Comparison of ENCODE assay signal across 16 cellular contexts in the genomic region with DNA sequence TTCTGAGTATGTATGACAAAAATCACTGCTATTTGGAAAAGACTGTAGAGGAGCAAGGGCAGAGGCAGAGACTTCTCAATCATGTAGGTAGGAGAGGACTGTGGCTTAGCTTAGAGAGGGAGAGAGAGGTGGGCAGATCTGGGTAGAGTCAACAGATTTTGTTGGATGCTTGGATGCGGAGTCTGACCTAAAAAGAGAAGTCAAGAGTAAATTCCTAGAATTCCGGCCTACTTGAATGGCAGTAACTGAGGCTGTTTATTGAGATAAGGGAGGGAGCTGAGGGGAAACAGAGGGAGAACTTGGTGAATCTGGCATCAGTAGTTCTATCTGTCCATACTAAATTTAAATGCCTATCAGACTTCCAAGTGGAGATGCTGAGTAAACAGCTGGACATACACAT. TPM values are rescaled to one million over a fixed set of nuclear protein-coding genes. Genes with fewer than 3 reads are reported as not detected.
DNase-seq lines count a peak whose midpoint lies in the region; ATAC-seq and TF ChIP-seq lines count a peak whose summit lies in the region.
"Had no signal": no experiment of that assay in that cellular context is flagged by ENCODE, and none has a peak within 500 bp of the region (broad histone marks: within the 10 kb centered on the region; RNA-seq: fewer than 3 reads in every experiment).

No MANE protein-coding gene starts in this region.

- no peaks in the 10 kb centered on the region for H3K79me1 ChIP-seq in mesendoderm (ENCODE audit: low read length)

- CTCF ChIA-PET in activated B cell treated with CpG ODN at 0.5 μM for 24 hours (lab: Charles Lee) = interaction anchor here (1.1 kb wide), 1 partner anchor 12 kb away, joined by 4 read pairs; no protein-coding TSS in a partner anchor

- H3K9ac ChIP-seq in mesendoderm (ENCODE audit: low read length) = no peak overlapping the region

- ATAC-seq in Right ventricle myocardium inferior (no peak), activated B cell treated with CpG ODN at 0.5 μM for 24 hours (ENCODE audit: low read depth) (no peak), upper lobe of right lung (peak; percentile 5), GM21423 (IDR thresholded peaks at IDR 0.05; ENCODE audit: unreplicated experiment) (no peak)

- DNase-seq in left ventricle myocardium inferior (no peak), Right ventricle myocardium inferior (ENCODE audit: missing footprints) (no peak), activated B cell treated with CpG ODN at 0.5 μM for 24 hours (no peak), mesendoderm (peak; percentile 41), upper lobe of right lung (no peak), SJCRH30 (no peak), DMS153 (lab: John Stamatoyannopoulos, UW) (no peak)
- DNase-seq: activated T-cell treated with anti-CD3 and anti-CD28 coated beads, Interleukin-2, amount 50 U/mL, for 24 hours; NCI-H1105 treated with DMSO at 0.1 percent for 48 hours; NCI-H748 treated with DMSO at 0.1 percent for 48 hours; sigmoid colon; uterus had no signal

- intact Hi-C loops in left ventricle myocardium inferior (cut with micrococcal nuclease) (no loop called here), Right ventricle myocardium inferior (cut with DNase I) (no loop called here), activated B cell treated with CpG ODN at 0.5 μM for 24 hours (cut with micrococcal nuclease) (no loop called here), upper lobe of right lung (cut with DNase I) (no loop called here)

- H3K4me3 Mint-ChIP-seq in activated B cell treated with CpG ODN at 0.5 μM for 24 hours = peak overlapping the region; percentile 67
- H3K4me3 Mint-ChIP-seq: activated T-cell treated with anti-CD3 and anti-CD28 coated beads, Interleukin-2, amount 50 U/mL, for 24 hours had no signal

- no peak overlapping the region for H2BK120ac ChIP-seq in mesendoderm (ENCODE audit: low read depth, low read length)

- no peaks in the 10 kb centered on the region for H3K79me2 ChIP-seq in mesendoderm (ENCODE audit: control insufficient read depth, insufficient read depth, low read length)

- POLR2A ChIA-PET in activated B cell treated with CpG ODN at 0.5 μM for 24 hours (lab: Charles Lee) = interaction anchor here (0.8 kb wide), 1 partner anchor 26 kb away, joined by 3 read pairs; no protein-coding TSS in a partner anchor

- H3K4me1 ChIP-seq in left ventricle myocardium inferior = peaks cover 67% of the 10 kb centered on the region
- H3K4me1 ChIP-seq in mesendoderm (ENCODE audit: control insufficient read depth, low read depth, low read length) = no peaks in the 10 kb centered on the region
- peaks cover 33% of the 10 kb centered on the region for H3K4me1 ChIP-seq in upper lobe of right lung
- H3K4me1 ChIP-seq in SJCRH30 = no peaks in the 10 kb centered on the region

- no peaks in the 10 kb centered on the region for H3K36me3 ChIP-seq in left ventricle myocardium inferior
- H3K36me3 ChIP-seq in mesendoderm (ENCODE audit: control insufficient read depth, insufficient read depth, low read length) = no peaks in the 10 kb centered on the region
- no peaks in the 10 kb centered on the region for H3K36me3 ChIP-seq in upper lobe of right lung
- H3K36me3 ChIP-seq in SJCRH30 = peaks cover 18% of the 10 kb centered on the region
- H3K36me3 ChIP-seq: cardiac muscle cell, sigmoid colon, uterus had no signal

- no peak overlapping the region for H3K56ac ChIP-seq in mesendoderm (ENCODE audit: low read length)

- H3K9me3 Mint-ChIP-seq in activated B cell treated with CpG ODN at 0.5 μM for 24 hours = no peaks in the 10 kb centered on the region
- H3K9me3 Mint-ChIP-seq: activated T-cell treated with anti-CD3 and anti-CD28 coated beads, Interleukin-2, amount 50 U/mL, for 24 hours had no signal

- H3K27me3 ChIP-seq in left ventricle myocardium inferior (ENCODE audit: low read depth) = no peaks in the 10 kb centered on the region
- H3K27me3 ChIP-seq in mesendoderm (ENCODE audit: insufficient read depth, low read length, poor library complexity) = no peaks in the 10 kb centered on the region
- H3K27me3 ChIP-seq in upper lobe of right lung = no peaks in the 10 kb centered on the region
- H3K27me3 ChIP-seq in SJCRH30 = no peaks in the 10 kb centered on the region
- H3K27me3 ChIP-seq: cardiac muscle cell, sigmoid colon, uterus had no signal

- H4K5ac ChIP-seq in mesendoderm (ENCODE audit: low read length) = no peak overlapping the region

- H3K27ac ChIP-seq in left ventricle myocardium inferior (replicated peaks) (peak overlapping the region; percentile 65), mesendoderm (ENCODE audit: low read depth, low read length) (no peak overlapping the region), upper lobe of right lung (no peak overlapping the region), SJCRH30 (no peak overlapping the region)
- H3K27ac ChIP-seq: cardiac muscle cell, epithelial cell of prostate had no signal

- H3K4me3 ChIP-seq in left ventricle myocardium inferior (peak overlapping the region; percentile 87), mesendoderm (ENCODE audit: low read length) (no peak overlapping the region), upper lobe of right lung (no peak overlapping the region), SJCRH30 (no peak overlapping the region)
- H3K4me3 ChIP-seq: cardiac muscle cell, mucosa of descending colon, sigmoid colon, uterus had no signal

- H2AK5ac ChIP-seq in mesendoderm (ENCODE audit: low read length) = no peak overlapping the region

- no peak for TF ChIP-seq CTCF in left ventricle myocardium inferior (IDR thresholded peaks at IDR 0.05; ENCODE audit: borderline replicate concordance)
- no peak for TF ChIP-seq CTCF in activated B cell treated with CpG ODN at 0.5 μM for 24 hours (IDR thresholded peaks at IDR 0.05)
- TF ChIP-seq CTCF in upper lobe of right lung (IDR thresholded peaks at IDR 0.05) = no peak

- H4K8ac ChIP-seq in mesendoderm (ENCODE audit: low read depth, low read length) = no peak overlapping the region

- H3K27ac Mint-ChIP-seq in activated B cell treated with CpG ODN at 0.5 μM for 24 hours = peak overlapping the region; percentile 79
- H3K27ac Mint-ChIP-seq: activated T-cell treated with anti-CD3 and anti-CD28 coated beads, Interleukin-2, amount 50 U/mL, for 24 hours had no signal

- no peak overlapping the region for H2BK5ac ChIP-seq in mesendoderm (ENCODE audit: low read length)

- no CpG with 5 or more reads among the region's 2 CpGs for WGBS in mesendoderm (ENCODE audit: extremely low coverage, insufficient coverage, low lambda C conversion rate)

- H3K9me3 ChIP-seq in left ventricle myocardium inferior (replicated peaks) (no peaks in the 10 kb centered on the region), upper lobe of right lung (no peaks in the 10 kb centered on the region), SJCRH30 (replicated peaks) (peaks cover 4% of the 10 kb centered on the region)
- H3K9me3 ChIP-seq: mucosa of descending colon, sigmoid colon, uterus had no signal

- no peak overlapping the region for H3K4me2 ChIP-seq in mesendoderm (ENCODE audit: low read length)

- H3K4ac ChIP-seq in mesendoderm (ENCODE audit: low read depth, low read length) = no peak overlapping the region

- H3K36me3 Mint-ChIP-seq in activated B cell treated with CpG ODN at 0.5 μM for 24 hours (ENCODE audit: low read depth) = peaks cover 4% of the 10 kb centered on the region

- no peaks in the 10 kb centered on the region for H3K27me3 Mint-ChIP-seq in activated B cell treated with CpG ODN at 0.5 μM for 24 hours
- H3K27me3 Mint-ChIP-seq: activated T-cell treated with anti-CD3 and anti-CD28 coated beads, Interleukin-2, amount 50 U/mL, for 24 hours had no signal

- H3K18ac ChIP-seq in mesendoderm (ENCODE audit: low read length) = no peak overlapping the region

- no peak overlapping the region for H3K23ac ChIP-seq in mesendoderm (ENCODE audit: low read length)

- H2BK15ac ChIP-seq in mesendoderm (replicated peaks; ENCODE audit: low read depth) = no peak overlapping the region

- H3K4me1 Mint-ChIP-seq in activated B cell treated with CpG ODN at 0.5 μM for 24 hours = peaks cover 50% of the 10 kb centered on the region

RNA-seq across cellular contexts. Expression of gene TICAM2, which starts 2.4 kb away (rescaled TPM):
- total RNA-seq in left ventricle myocardium inferior (2.3 TPM), Right ventricle myocardium inferior (3.3 TPM), activated B cell treated with CpG ODN at 0.5 μM for 24 hours (12.4 and 13.3 TPM in 2 replicates), upper lobe of right lung (6.9 TPM)
- polyA plus RNA-seq in mesendoderm (2013, experiment 1 of 2) = 0.04 TPM
- 0.22 TPM for polyA plus RNA-seq in mesendoderm (2013, experiment 2 of 2)
- total RNA-seq in SJCRH30 (2014; rRNA removed; shearing (Covaris generic)) = 0.10 and 0.13 TPM in 2 replicates

RNA-seq across cellular contexts. Expression of gene TMED7, which starts 25.9 kb away (rescaled TPM):
- total RNA-seq in left ventricle myocardium inferior (77.5 TPM), Right ventricle myocardium inferior (66.6 TPM), activated B cell treated with CpG ODN at 0.5 μM for 24 hours (34.9 and 35.0 TPM in 2 replicates), upper lobe of right lung (93.5 TPM)
- 41.5 TPM for polyA plus RNA-seq in mesendoderm (2013, experiment 1 of 2)
- 41.6 TPM for polyA plus RNA-seq in mesendoderm (2013, experiment 2 of 2)
- total RNA-seq in SJCRH30 (2014; rRNA removed; shearing (Covaris generic)) = 84.5 and 89.3 TPM in 2 replicates

RNA-seq across cellular contexts. Expression of gene FEM1C, which starts 55.3 kb away (rescaled TPM):
- total RNA-seq in left ventricle myocardium inferior (59.3 TPM), Right ventricle myocardium inferior (46.9 TPM), activated B cell treated with CpG ODN at 0.5 μM for 24 hours (19.1 and 19.8 TPM in 2 replicates), upper lobe of right lung (26.1 TPM)
- polyA plus RNA-seq in mesendoderm (2013, experiment 1 of 2) = 6.2 TPM
- polyA plus RNA-seq in mesendoderm (2013, experiment 2 of 2) = 6.0 TPM
- total RNA-seq in SJCRH30 (2014; rRNA removed; shearing (Covaris generic)) = 16.5 and 17.9 TPM in 2 replicates
